ENCODE assay signal across 25 cellular contexts in genomic region chr18:13513481-13513880, GRCh38.
"Had no signal": no experiment of that assay in that cellular context is flagged by ENCODE, and none has a peak within 500 bp of the region (broad histone marks: within the 10 kb centered on the region; RNA-seq: fewer than 3 reads in every experiment).

No MANE protein-coding gene starts in this region.

- H3K36me3 ChIP-seq: left lung, ovary, vagina had no signal

- H3K27me3 Mint-ChIP-seq: activated B cell treated with CpG ODN at 0.5 μM for 24 hours; activated CD4-positive, alpha-beta T cell treated with anti-CD3 and anti-CD28 coated beads for 36 hours; activated naive CD8-positive, alpha-beta T cell treated with anti-CD3 and anti-CD28 coated beads for 36 hours; central memory CD8-positive, alpha-beta T cell; natural killer cell treated with Interleukin-12 subunit alpha and Interleukin-12 subunit beta and Interleukin-15 and Interleukin-18, amount 100 ng/mL, for 72 hours; stimulated activated naive B cell treated with anti-CD40 and anti-IgM and Interleukin-4, amounts not matched to agents 10 μg/mL and 1 μg/mL and 100 μg/mL, for 72 hours had no signal

- H3K4me3 ChIP-seq: heart right ventricle, left lung, ovary, smooth muscle cell, testis, vagina had no signal

- H3K4me2 ChIP-seq: smooth muscle cell had no signal

- H3K36me3 Mint-ChIP-seq: type B pancreatic cell had no signal

- H3K4me1 ChIP-seq: left lung, testis, vagina had no signal

- H3K9me3 ChIP-seq: ovary, testis, vagina had no signal

- H3K27me3 ChIP-seq: heart right ventricle, left lung, ovary, testis, vagina had no signal

- DNase-seq: activated B cell treated with CpG ODN at 0.5 μM for 24 hours; activated CD4-positive, alpha-beta T cell treated with anti-CD3 and anti-CD28 coated beads, Interleukin-2, amount 50 U/mL, for 4 hours; activated CD8-positive, alpha-beta memory T cell treated with anti-CD3 and anti-CD28 coated beads for 24 hours; activated CD8-positive, alpha-beta memory T cell treated with anti-CD3 and anti-CD28 coated beads, Interleukin-2, amount 50 U/mL, for 4 hours; activated naive CD4-positive, alpha-beta T cell treated with Interleukin-2 at 50 U/mL for 16 hours; activated T-cell treated with anti-CD3 and anti-CD28 coated beads, Interleukin-2, amount 50 U/mL, for 4 hours; cortex of kidney; kidney; left lung; mammary epithelial cell; ovary; stimulated activated CD4-positive, alpha-beta T cell treated with anti-CD3 and anti-CD28 coated beads, Interleukin-15, amount 100 ng/mL, for 24 hours; stimulated activated naive B cell treated with anti-CD40 and anti-IgM and Interleukin-4, amounts not matched to agents 10 μg/mL and 1 μg/mL and 100 μg/mL, for 72 hours; T1000; testis had no signal

- H3K4me1 Mint-ChIP-seq: mesothelial cell of epicardium had no signal

- H3K4me3 Mint-ChIP-seq: activated B cell treated with CpG ODN at 0.5 μM for 24 hours; activated CD4-positive, alpha-beta T cell treated with anti-CD3 and anti-CD28 coated beads for 36 hours; activated T-cell treated with anti-CD3 and anti-CD28 coated beads, Interleukin-2, amount 50 U/mL, for 4 hours; central memory CD8-positive, alpha-beta T cell; mesothelial cell of epicardium; natural killer cell treated with Interleukin-12 subunit alpha and Interleukin-12 subunit beta and Interleukin-15 and Interleukin-18, amount 100 ng/mL, for 72 hours; stimulated activated naive B cell treated with anti-CD40 and anti-IgM and Interleukin-4, amounts not matched to agents 10 μg/mL and 1 μg/mL and 100 μg/mL, for 72 hours; type B pancreatic cell had no signal

- H3K27ac ChIP-seq: left lung, ovary, testis, vagina had no signal

- H3K9me3 Mint-ChIP-seq: activated naive CD8-positive, alpha-beta T cell treated with anti-CD3 and anti-CD28 coated beads for 36 hours; activated T-cell treated with anti-CD3 and anti-CD28 coated beads, Interleukin-2, amount 50 U/mL, for 4 hours; central memory CD8-positive, alpha-beta T cell; natural killer cell treated with Interleukin-12 subunit alpha and Interleukin-12 subunit beta and Interleukin-15 and Interleukin-18, amount 100 ng/mL, for 72 hours had no signal

- H3K27ac Mint-ChIP-seq: activated B cell treated with CpG ODN at 0.5 μM for 24 hours; activated CD4-positive, alpha-beta T cell treated with anti-CD3 and anti-CD28 coated beads for 36 hours; activated T-helper 2 cell treated with anti-CD3 and anti-CD28 coated beads, Interferon-gamma antibody, Interleukin-2, Interleukin-4, amounts not matched to agents 10 μg/mL and 5 μg/mL and 100 μg/mL, durations not matched to agents 14 hours and 24 hours and 36 hours; mesothelial cell of epicardium; stimulated activated naive B cell treated with anti-CD40 and anti-IgM and Interleukin-4, amounts not matched to agents 10 μg/mL and 1 μg/mL and 100 μg/mL, for 72 hours; type B pancreatic cell had no signal
